ENCODE assay signal across 1 cellular context in the genomic region with DNA sequence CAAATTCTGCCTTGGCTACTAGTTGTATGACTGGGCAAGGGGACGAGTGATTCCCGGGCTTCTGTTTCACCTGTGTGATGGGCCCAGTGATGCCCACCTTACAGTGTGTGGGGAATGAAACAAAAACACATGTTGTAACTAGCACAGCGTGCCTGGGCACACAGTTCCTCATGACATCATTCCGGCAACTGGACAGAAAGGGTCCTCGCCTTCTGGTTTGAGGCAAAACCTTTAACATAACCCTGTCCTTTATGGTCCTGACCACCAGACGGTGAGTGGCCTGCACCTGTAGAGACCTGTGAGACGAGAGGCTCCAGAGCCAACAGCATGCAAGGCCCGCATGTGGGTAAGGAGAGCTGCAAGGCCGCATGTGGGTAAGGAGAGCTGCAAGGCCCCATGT.
TF ChIP-seq lines count a peak whose summit lies in the region.

No MANE protein-coding gene starts in this region.

TF ChIP-seq in HepG2, 621 proteins besides CTCF, POLR2A, EP300 and RAD21:
- TF ChIP-seq, protein P1, sequence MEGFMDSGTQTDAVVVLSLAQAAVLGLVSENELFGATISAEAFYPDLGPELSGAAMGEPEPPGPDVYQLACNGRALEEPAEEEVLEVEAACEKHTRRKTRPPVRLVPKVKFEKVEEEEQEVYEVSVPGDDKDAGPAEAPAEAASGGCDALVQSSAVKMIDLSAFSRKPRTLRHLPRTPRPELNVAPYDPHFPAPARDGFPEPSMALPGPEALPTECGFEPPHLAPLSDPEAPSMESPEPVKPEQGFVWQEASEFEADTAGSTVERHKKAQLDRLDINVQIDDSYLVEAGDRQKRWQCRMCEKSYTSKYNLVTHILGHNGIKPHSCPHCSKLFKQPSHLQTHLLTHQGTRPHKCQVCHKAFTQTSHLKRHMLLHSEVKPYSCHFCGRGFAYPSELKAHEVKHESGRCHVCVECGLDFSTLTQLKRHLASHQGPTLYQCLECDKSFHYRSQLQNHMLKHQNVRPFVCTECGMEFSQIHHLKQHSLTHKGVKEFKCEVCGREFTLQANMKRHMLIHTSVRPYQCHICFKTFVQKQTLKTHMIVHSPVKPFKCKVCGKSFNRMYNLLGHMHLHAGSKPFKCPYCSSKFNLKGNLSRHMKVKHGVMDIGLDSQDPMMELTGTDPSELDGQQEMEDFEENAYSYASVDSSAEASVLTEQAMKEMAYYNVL (CRISPR knock-in tag; IDR thresholded peaks at IDR 0.05; ENCODE audit: borderline replicate concordance) = no peak
- TF ChIP-seq THYN1 (CRISPR knock-in tag; IDR thresholded peaks at IDR 0.05; ENCODE audit: borderline replicate concordance, low read depth) = no peak
- TF ChIP-seq, protein P2, sequence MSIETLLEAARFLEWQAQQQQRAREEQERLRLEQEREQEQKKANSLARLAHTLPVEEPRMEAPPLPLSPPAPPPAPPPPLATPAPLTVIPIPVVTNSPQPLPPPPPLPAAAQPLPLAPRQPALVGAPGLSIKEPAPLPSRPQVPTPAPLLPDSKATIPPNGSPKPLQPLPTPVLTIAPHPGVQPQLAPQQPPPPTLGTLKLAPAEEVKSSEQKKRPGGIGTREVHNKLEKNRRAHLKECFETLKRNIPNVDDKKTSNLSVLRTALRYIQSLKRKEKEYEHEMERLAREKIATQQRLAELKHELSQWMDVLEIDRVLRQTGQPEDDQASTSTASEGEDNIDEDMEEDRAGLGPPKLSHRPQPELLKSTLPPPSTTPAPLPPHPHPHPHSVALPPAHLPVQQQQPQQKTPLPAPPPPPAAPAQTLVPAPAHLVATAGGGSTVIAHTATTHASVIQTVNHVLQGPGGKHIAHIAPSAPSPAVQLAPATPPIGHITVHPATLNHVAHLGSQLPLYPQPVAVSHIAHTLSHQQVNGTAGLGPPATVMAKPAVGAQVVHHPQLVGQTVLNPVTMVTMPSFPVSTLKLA (IDR thresholded peaks at IDR 0.05) = 0 out of 2 replicates have a peak, but pooled peaks have one; percentile 11
TF ChIP-seq in HepG2: peak in this region for 1.
